ENCODE assay signal across 18 cellular contexts in the genomic region with DNA sequence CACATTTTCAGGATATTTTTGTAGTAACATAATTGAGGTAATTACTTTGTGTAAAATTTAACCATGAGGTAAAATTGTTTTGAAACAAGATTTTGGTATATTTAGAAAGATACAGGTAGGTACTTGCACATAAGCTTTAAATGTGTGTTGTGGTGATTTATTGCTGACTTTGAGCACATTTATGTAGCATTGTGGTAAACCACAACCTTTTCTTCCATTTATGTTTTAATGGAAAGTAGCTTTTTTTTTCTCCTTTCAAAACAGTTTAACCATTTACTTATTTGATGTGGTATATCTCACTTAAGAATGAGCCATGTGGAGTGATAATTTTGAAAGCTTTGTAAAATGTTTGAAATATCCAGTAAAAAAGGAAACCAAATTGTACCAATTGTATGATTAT. TPM values are rescaled to one million over a fixed set of nuclear protein-coding genes. Genes with fewer than 3 reads are reported as not detected.
A peak's percentile ranks its signal among the peaks of the same experiment; 100 is the strongest.
DNase-seq lines count a peak whose midpoint lies in the region; ATAC-seq and TF ChIP-seq lines count a peak whose summit lies in the region.
"Had no signal": no experiment of that assay in that cellular context is flagged by ENCODE, and none has a peak within 500 bp of the region (broad histone marks: within the 10 kb centered on the region; RNA-seq: fewer than 3 reads in every experiment).

No MANE protein-coding gene starts in this region.

- no peak for TF ChIP-seq CTCF in KMS-11 (conservative IDR thresholded peaks at IDR 0.05; ENCODE audit: low read depth, low read length)
- no peak for TF ChIP-seq CTCF in smooth muscle cell (IDR thresholded peaks at IDR 0.05; ENCODE audit: borderline replicate concordance, insufficient read depth, poor library complexity, severe bottlenecking)

- peak; percentile 13 for DNase-seq in amniotic epithelial cell (ENCODE audit: low read depth)
- no peak for DNase-seq in stimulated activated naive CD8-positive, alpha-beta T cell treated with anti-CD3 and anti-CD28 coated beads, Interleukin-15, Interleukin-2, amounts not matched to agents 100 U/mL and 50 U/mL, for 24 hours
- no peak for DNase-seq in smooth muscle cell (lab: John Stamatoyannopoulos, UW; ENCODE audit: unreplicated experiment)
- DNase-seq in SHP77 treated with DMSO at 0.1 percent for 48 hours (lab: John Stamatoyannopoulos, UW) = no peak
- DNase-seq: AML-193, DMS 273 treated with DMSO at 0.1 percent for 48 hours, KG1, NCI-H1048, NCI-H1436, NCI-H2029, NCI-H345, NCI-H526, SW 1271 had no signal

- H3F3A ChIP-seq in smooth muscle cell (ENCODE audit: low read depth) = no peaks in the 10 kb centered on the region

- no peaks in the 10 kb centered on the region for H3K27me3 ChIP-seq in KMS-11 (ENCODE audit: insufficient read depth, low read depth)
- no peaks in the 10 kb centered on the region for H3K27me3 ChIP-seq in smooth muscle cell (ENCODE audit: low read depth)

- H3K79me2 ChIP-seq in KMS-11 (ENCODE audit: insufficient read depth, low read depth) (no peaks in the 10 kb centered on the region), smooth muscle cell (ENCODE audit: low read depth) (no peaks in the 10 kb centered on the region)

- H3K36me3 ChIP-seq in KMS-11 (ENCODE audit: insufficient read depth) = no peaks in the 10 kb centered on the region
- peaks cover 6% of the 10 kb centered on the region for H3K36me3 ChIP-seq in smooth muscle cell (ENCODE audit: low read depth)

- H3K9ac ChIP-seq in KMS-11 = no peak overlapping the region
- no peak overlapping the region for H3K9ac ChIP-seq in smooth muscle cell (ENCODE audit: low read depth)

- no peak overlapping the region for H3K4me3 ChIP-seq in KMS-11 (IDR thresholded peaks at IDR 0.05; ENCODE audit: insufficient read depth, low read depth, low read length)
- no peak overlapping the region for H3K4me3 ChIP-seq in smooth muscle cell
- H3K4me3 ChIP-seq: GM23338 had no signal

- H3K9me3 ChIP-seq in smooth muscle cell (replicated peaks; ENCODE audit: low read depth) = peaks cover 7% of the 10 kb centered on the region

- H2AFZ ChIP-seq in KMS-11 (ENCODE audit: low read depth) (no peak overlapping the region), smooth muscle cell (ENCODE audit: low read depth) (no peak overlapping the region)
- H2AFZ ChIP-seq: GM23338 had no signal

- H3K4me1 ChIP-seq in KMS-11 (ENCODE audit: low read depth, poor library complexity, severe bottlenecking) (peaks cover 26% of the 10 kb centered on the region), smooth muscle cell (ENCODE audit: low read depth) (no peaks in the 10 kb centered on the region)

- no peaks in the 10 kb centered on the region for H4K20me1 ChIP-seq in KMS-11 (ENCODE audit: insufficient read depth)
- peaks cover 24% of the 10 kb centered on the region for H4K20me1 ChIP-seq in smooth muscle cell (ENCODE audit: low read depth)

- H3K4me2 ChIP-seq in KMS-11 = peak overlapping the region; percentile 25; the same call in 1 of the 2 replicates
- H3K4me2 ChIP-seq in smooth muscle cell = no peak overlapping the region
- H3K4me2 ChIP-seq: GM23338 had no signal

- peak; percentile 76 for ATAC-seq in GM19372 (IDR thresholded peaks at IDR 0.05; ENCODE audit: low read depth, unreplicated experiment)
- ATAC-seq in stimulated activated naive CD8-positive, alpha-beta T cell treated with anti-CD3 and anti-CD28 coated beads, Interleukin-15, Interleukin-2, amounts not matched to agents 100 U/mL and 50 U/mL, for 24 hours = peak; percentile 49
- ATAC-seq in HG03095 (IDR thresholded peaks at IDR 0.05; ENCODE audit: unreplicated experiment) = no peak
- ATAC-seq: GM23338, HCT116 had no signal

- H3K27ac ChIP-seq in KMS-11 = peak overlapping the region; percentile 7; the same call in 1 of the 2 replicates
- H3K27ac ChIP-seq in smooth muscle cell (ENCODE audit: low read depth) = no peak overlapping the region

RNA-seq across cellular contexts. Expression of a gene that starts 35.6 kb away (rescaled TPM):
- total RNA-seq in smooth muscle cell = 16.1 and 27.8 TPM in 2 replicates
- polyA plus RNA-seq in smooth muscle cell = 4.9 and 6.0 TPM in 2 replicates
